16 cellular contexts compared by ENCODE assay signal in genomic region chr2:59789523-59789922, GRCh38.
A peak's percentile ranks its signal among the peaks of the same experiment; 100 is the strongest.
DNase-seq lines count a peak whose midpoint lies in the region; TF ChIP-seq lines count a peak whose summit lies in the region.
"Had no signal": no experiment of that assay in that cellular context is flagged by ENCODE, and none has a peak within 500 bp of the region (broad histone marks: within the 10 kb centered on the region; RNA-seq: fewer than 3 reads in every experiment).

No MANE protein-coding gene starts in this region.

- no peaks in the 10 kb centered on the region for H3K36me3 Mint-ChIP-seq in endodermal cell (ENCODE audit: low read depth)
- H3K36me3 Mint-ChIP-seq in progenitor cell of endocrine pancreas (ENCODE audit: insufficient read depth) = no peaks in the 10 kb centered on the region
- no peaks in the 10 kb centered on the region for H3K36me3 Mint-ChIP-seq in activated T-helper 1 cell treated with anti-CD3 and anti-CD28 coated beads, Interleukin-12 subunit alpha, Interleukin-12 subunit beta, Interleukin-2, Interleukin-4 antibody, amounts not matched to agents 30 ng/mL and 10 ng/mL and 1 ng/mL, durations not matched to agents 14 hours and 24 hours and 36 hours (ENCODE audit: low read depth)

- no peak for TF ChIP-seq POLR2A in esophagus muscularis mucosa (IDR thresholded peaks at IDR 0.05; ENCODE audit: low read depth)

- intact Hi-C loops in tibial artery (cut with DNase I; ENCODE audit: low total_unique reads) (no loop called here), esophagus muscularis mucosa (cut with DNase I) (no loop called here)
- intact Hi-C loops in activated T-helper 1 cell treated with anti-CD3 and anti-CD28 coated beads, Interleukin-12 subunit alpha, Interleukin-12 subunit beta, Interleukin-2, Interleukin-4 antibody, amounts not matched to agents 30 ng/mL and 10 ng/mL and 1 ng/mL, durations not matched to agents 14 hours and 24 hours and 36 hours (cut with micrococcal nuclease) = no loop called here

- H3K4me3 Mint-ChIP-seq in endodermal cell (no peak overlapping the region), progenitor cell of endocrine pancreas (ENCODE audit: low read depth) (no peak overlapping the region)
- no peak overlapping the region for H3K4me3 Mint-ChIP-seq in activated T-helper 1 cell treated with anti-CD3 and anti-CD28 coated beads, Interleukin-12 subunit alpha, Interleukin-12 subunit beta, Interleukin-2, Interleukin-4 antibody, amounts not matched to agents 30 ng/mL and 10 ng/mL and 1 ng/mL, durations not matched to agents 14 hours and 24 hours and 36 hours

- H3K9me3 Mint-ChIP-seq in endodermal cell = peaks cover 1% of the 10 kb centered on the region
- peaks cover 12% of the 10 kb centered on the region for H3K9me3 Mint-ChIP-seq in progenitor cell of endocrine pancreas (ENCODE audit: low read depth)
- no peaks in the 10 kb centered on the region for H3K9me3 Mint-ChIP-seq in activated T-helper 1 cell treated with anti-CD3 and anti-CD28 coated beads, Interleukin-12 subunit alpha, Interleukin-12 subunit beta, Interleukin-2, Interleukin-4 antibody, amounts not matched to agents 30 ng/mL and 10 ng/mL and 1 ng/mL, durations not matched to agents 14 hours and 24 hours and 36 hours

- H3K27me3 ChIP-seq in HUES6 (ENCODE audit: control insufficient read depth, insufficient read depth, low read length) = no peaks in the 10 kb centered on the region
- no peaks in the 10 kb centered on the region for H3K27me3 ChIP-seq in endodermal cell (ENCODE audit: control insufficient read depth, insufficient read depth, low read length, poor library complexity, severe bottlenecking)
- no peaks in the 10 kb centered on the region for H3K27me3 ChIP-seq in tibial artery
- no peaks in the 10 kb centered on the region for H3K27me3 ChIP-seq in esophagus muscularis mucosa
- H3K27me3 ChIP-seq: SJCRH30 had no signal

- H3K4me1 ChIP-seq in HUES6 (ENCODE audit: control insufficient read depth, insufficient read depth, low read length) (peaks cover 33% of the 10 kb centered on the region), endodermal cell (ENCODE audit: control insufficient read depth, insufficient read depth, low read length) (no peaks in the 10 kb centered on the region), tibial artery (no peaks in the 10 kb centered on the region), esophagus muscularis mucosa (no peaks in the 10 kb centered on the region)
- H3K4me1 ChIP-seq: SJCRH30 had no signal

- H3K9me3 ChIP-seq in HUES6 (ENCODE audit: control insufficient read depth, insufficient read depth, low read depth, low read length) (peaks cover 4% of the 10 kb centered on the region; the same call in 1 of the 2 replicates), endodermal cell (ENCODE audit: control insufficient read depth, low read length) (no peaks in the 10 kb centered on the region), tibial artery (peaks cover 0 to 9% (median 0%) of the 10 kb centered on the region in 3 donors), esophagus muscularis mucosa (peaks cover 0 to 9% (median 5%) of the 10 kb centered on the region in 4 donors)
- H3K9me3 ChIP-seq: SJCRH30 had no signal

- H3K4me3 ChIP-seq in AG10803 (ENCODE audit: low read length) (no peak overlapping the region), HUES6 (ENCODE audit: low read depth, low read length) (peak overlapping the region; percentile 11; the same call in 1 of the 2 replicates), endodermal cell (ENCODE audit: low read length) (no peak overlapping the region), tibial artery (no peak overlapping the region), esophagus muscularis mucosa (no peak overlapping the region)
- H3K4me3 ChIP-seq: SJCRH30 had no signal

- H3K4me1 Mint-ChIP-seq in endodermal cell (peaks cover 14% of the 10 kb centered on the region), progenitor cell of endocrine pancreas (ENCODE audit: low read depth) (no peaks in the 10 kb centered on the region)
- no peaks in the 10 kb centered on the region for H3K4me1 Mint-ChIP-seq in activated T-helper 1 cell treated with anti-CD3 and anti-CD28 coated beads, Interleukin-12 subunit alpha, Interleukin-12 subunit beta, Interleukin-2, Interleukin-4 antibody, amounts not matched to agents 30 ng/mL and 10 ng/mL and 1 ng/mL, durations not matched to agents 14 hours and 24 hours and 36 hours (ENCODE audit: low read depth)

- H3K27ac ChIP-seq in HUES6 (ENCODE audit: low read depth, low read length) = no peak overlapping the region
- no peak overlapping the region for H3K27ac ChIP-seq in endodermal cell (ENCODE audit: low read depth, low read length)
- H3K27ac ChIP-seq in tibial artery = no peak overlapping the region
- H3K27ac ChIP-seq in esophagus muscularis mucosa (replicated peaks in 1 of 4) = no peak overlapping the region
- H3K27ac ChIP-seq: SJCRH30 had no signal

- DNase-seq in AG10803 (ENCODE audit: low read depth) (no peak), endodermal cell (no peak), progenitor cell of endocrine pancreas (ENCODE audit: low spot score, unreplicated experiment) (no peak), tibial artery (no peak), esophagus muscularis mucosa (ENCODE audit: extremely low spot score) (no peak)
- DNase-seq in activated T-helper 1 cell treated with anti-CD3 and anti-CD28 coated beads, Interleukin-12 subunit alpha, Interleukin-12 subunit beta, Interleukin-2, Interleukin-4 antibody, amounts not matched to agents 30 ng/mL and 10 ng/mL and 1 ng/mL, durations not matched to agents 14 hours and 24 hours and 36 hours (ENCODE audit: low spot score) = no peak
- DNase-seq: COR-L47, DMS153, HCEC 1CT, KG1, NCI-H1436 treated with DMSO at 0.1 percent for 48 hours, NCI-H2029 treated with DMSO at 0.1 percent for 48 hours, NCI-H2171 treated with DMSO at 0.1 percent for 48 hours, NCI-H748 treated with DMSO at 0.1 percent for 48 hours, SJCRH30 had no signal

- H3K27me3 Mint-ChIP-seq in endodermal cell (ENCODE audit: insufficient read depth) (no peaks in the 10 kb centered on the region), progenitor cell of endocrine pancreas (peaks cover 2% of the 10 kb centered on the region)
- peaks cover 2% of the 10 kb centered on the region for H3K27me3 Mint-ChIP-seq in activated T-helper 1 cell treated with anti-CD3 and anti-CD28 coated beads, Interleukin-12 subunit alpha, Interleukin-12 subunit beta, Interleukin-2, Interleukin-4 antibody, amounts not matched to agents 30 ng/mL and 10 ng/mL and 1 ng/mL, durations not matched to agents 14 hours and 24 hours and 36 hours (ENCODE audit: insufficient read depth)

- 44 to 50% methylated on average over 1 to 2 of the region's 2 CpGs for WGBS in endodermal cell (ENCODE audit: insufficient coverage in 1 of 2, insufficient read length in 1 of 2), 2 experiments
- 54% methylated on average over 2 of the region's 2 CpGs for WGBS in esophagus muscularis mucosa

- H3K9ac ChIP-seq in HUES6 (ENCODE audit: low read length) (no peak overlapping the region), endodermal cell (ENCODE audit: extremely low read depth, low read length, poor library complexity, severe bottlenecking) (no peak overlapping the region)

- TF ChIP-seq CTCF in AG10803 (conservative IDR thresholded peaks at IDR 0.05; ENCODE audit: low read length) (peak; percentile 44), endodermal cell (conservative IDR thresholded peaks at IDR 0.05) (peak; percentile 48), progenitor cell of endocrine pancreas (IDR thresholded peaks at IDR 0.05; ENCODE audit: unreplicated experiment) (peak; percentile 19), tibial artery (IDR thresholded peaks at IDR 0.05) (no peak), esophagus muscularis mucosa (IDR thresholded peaks at IDR 0.05) (no peak)

- H3K36me3 ChIP-seq in HUES6 (ENCODE audit: control insufficient read depth, insufficient read depth, low read length) (no peaks in the 10 kb centered on the region), endodermal cell (ENCODE audit: control insufficient read depth, insufficient read depth, low read length) (no peaks in the 10 kb centered on the region), tibial artery (no peaks in the 10 kb centered on the region), esophagus muscularis mucosa (no peaks in the 10 kb centered on the region)
- H3K36me3 ChIP-seq: SJCRH30 had no signal

- no peak for TF ChIP-seq EP300 in esophagus muscularis mucosa (IDR thresholded peaks at IDR 0.05)

- no peak overlapping the region for H3K27ac Mint-ChIP-seq in endodermal cell
- no peak overlapping the region for H3K27ac Mint-ChIP-seq in progenitor cell of endocrine pancreas
- H3K27ac Mint-ChIP-seq in activated T-helper 1 cell treated with anti-CD3 and anti-CD28 coated beads, Interleukin-12 subunit alpha, Interleukin-12 subunit beta, Interleukin-2, Interleukin-4 antibody, amounts not matched to agents 30 ng/mL and 10 ng/mL and 1 ng/mL, durations not matched to agents 14 hours and 24 hours and 36 hours = no peak overlapping the region

Comparison
In these comparisons a context has a peak if more than half of its experiments do, and no peak if none do; other contexts are left out.
1. CTCF ChIP-seq: peak in AG10803 (single experiment), endodermal cell (single experiment) and progenitor cell of endocrine pancreas (single experiment); none in tibial artery (0 of 2) and esophagus muscularis mucosa (0 of 3).